1 cellular context compared by ENCODE assay signal in genomic region chr3:15064835-15065549, GRCh38.
A peak's percentile ranks its signal among the peaks of the same experiment; 100 is the strongest.
TF ChIP-seq lines count a peak whose summit lies in the region.

MRPS25 (minus strand) TSS chr3:15065315; CDS start chr3:15065194, 121 bp downstream.

TF ChIP-seq in HEK293, 187 proteins besides CTCF, POLR2A, EP300 and RAD21 (continued from another document and continues in another):
- TF ChIP-seq ATF2 (tag by site-specific recombination; IDR thresholded peaks at IDR 0.05; ENCODE audit: low read depth) (no peak), SCRT2 (tag by site-specific recombination; IDR thresholded peaks at IDR 0.05) (no peak), ZNF530 (tag by site-specific recombination; IDR thresholded peaks at IDR 0.05; ENCODE audit: low read depth) (no peak), ZBTB44 (tag by site-specific recombination; IDR thresholded peaks at IDR 0.05) (no peak), PRDM6 (tag by site-specific recombination; IDR thresholded peaks at IDR 0.05) (no peak), YY2 (tag by site-specific recombination; IDR thresholded peaks at IDR 0.05) (peak; percentile 29; the same call in 1 of the 2 replicates), ZBTB49 (tag by site-specific recombination; IDR thresholded peaks at IDR 0.05; ENCODE audit: low read depth) (no peak), ZNF174 (tag by site-specific recombination; IDR thresholded peaks at IDR 0.05) (no peak), ZNF776 (tag by site-specific recombination; IDR thresholded peaks at IDR 0.05; ENCODE audit: borderline replicate concordance) (no peak), ZSCAN23 (tag by site-specific recombination; IDR thresholded peaks at IDR 0.05) (no peak), EGR2 (tag by site-specific recombination; IDR thresholded peaks at IDR 0.05; ENCODE audit: low read depth) (no peak), ZNF184 (tag by site-specific recombination; IDR thresholded peaks at IDR 0.05) (no peak), ELK4 (IDR thresholded peaks at IDR 0.05; ENCODE audit: borderline replicate concordance, low read depth, low read length) (no peak), FEZF1 (tag by site-specific recombination; IDR thresholded peaks at IDR 0.05) (no peak), SP2 (tag by site-specific recombination; IDR thresholded peaks at IDR 0.05) (no peak; the same call in 1 of the 2 replicates), ZNF114 (tag by site-specific recombination; IDR thresholded peaks at IDR 0.05) (no peak), ZNF677 (tag by site-specific recombination; IDR thresholded peaks at IDR 0.05) (no peak), ZNF221 (tag by site-specific recombination; IDR thresholded peaks at IDR 0.05; ENCODE audit: borderline replicate concordance) (no peak), ZBTB17 (tag by site-specific recombination; IDR thresholded peaks at IDR 0.05) (no peak; the same call in 1 of the 2 replicates), ZFP37 (tag by site-specific recombination; IDR thresholded peaks at IDR 0.05) (peak; percentile 70; the same call in 1 of the 2 replicates), ZSCAN16 (tag by site-specific recombination; IDR thresholded peaks at IDR 0.05) (no peak), ZNF423 (tag by site-specific recombination; IDR thresholded peaks at IDR 0.05) (no peak), ZNF280C (tag by site-specific recombination; IDR thresholded peaks at IDR 0.05) (no peak), ZNF26 (tag by site-specific recombination; IDR thresholded peaks at IDR 0.05) (no peak), ZNF335 (tag by site-specific recombination; conservative IDR thresholded peaks at IDR 0.05) (peak; percentile 80), SALL2 (tag by site-specific recombination; IDR thresholded peaks at IDR 0.05; ENCODE audit: borderline replicate concordance) (no peak), ZNF558 (tag by site-specific recombination; IDR thresholded peaks at IDR 0.05) (no peak), ZNF157 (tag by site-specific recombination; IDR thresholded peaks at IDR 0.05) (no peak), ZFHX2 (tag by site-specific recombination; conservative IDR thresholded peaks at IDR 0.05) (no peak), IKZF3 (tag by site-specific recombination; IDR thresholded peaks at IDR 0.05) (no peak; the same call in 1 of the 2 replicates), ZNF626 (tag by site-specific recombination; IDR thresholded peaks at IDR 0.05) (no peak), ZNF248 (tag by site-specific recombination; IDR thresholded peaks at IDR 0.05) (no peak), ZNF837 (tag by site-specific recombination; IDR thresholded peaks at IDR 0.05) (no peak), ZNF521 (tag by site-specific recombination; IDR thresholded peaks at IDR 0.05) (no peak), ZBTB11 (tag by site-specific recombination; conservative IDR thresholded peaks at IDR 0.05; ENCODE audit: low read depth) (peak; percentile 47; the same call in 1 of the 2 replicates), GLIS1 (tag by site-specific recombination; IDR thresholded peaks at IDR 0.05) (peak; percentile 78), ZNF211 (tag by site-specific recombination; IDR thresholded peaks at IDR 0.05; ENCODE audit: low read depth) (no peak), ZNF394 (tag by site-specific recombination; IDR thresholded peaks at IDR 0.05; ENCODE audit: borderline replicate concordance) (peak; percentile 80; the same call in 1 of the 2 replicates), ZNF488 (tag by site-specific recombination; IDR thresholded peaks at IDR 0.05) (no peak), REPIN1 (tag by site-specific recombination; IDR thresholded peaks at IDR 0.05; ENCODE audit: low read depth) (no peak), ZNF639 (tag by site-specific recombination; IDR thresholded peaks at IDR 0.05) (no peak), ZNF2 (tag by site-specific recombination; IDR thresholded peaks at IDR 0.05) (no peak)
